8 cellular contexts compared by ENCODE assay signal in the genomic region with DNA sequence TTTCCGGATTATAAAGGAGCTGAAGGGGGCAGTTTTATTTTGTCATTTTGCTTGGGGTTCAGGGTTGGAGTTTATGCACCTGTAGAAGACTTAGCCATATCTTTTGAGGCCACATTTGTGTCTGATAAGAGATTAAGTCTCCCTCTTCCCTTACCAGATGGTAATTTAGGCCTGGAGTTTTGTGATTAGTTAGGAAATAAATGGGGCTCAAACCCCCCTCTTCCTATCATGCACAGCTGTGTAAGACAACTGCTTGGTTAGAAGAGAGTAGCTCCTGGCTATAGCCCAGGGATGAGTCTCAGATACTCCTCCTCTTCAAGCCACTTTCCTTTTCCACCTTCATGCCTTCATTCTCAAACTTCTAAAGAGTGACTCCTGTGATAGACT. TPM values are rescaled to one million over a fixed set of nuclear protein-coding genes. Genes with fewer than 3 reads are reported as not detected.
A peak's percentile ranks its signal among the peaks of the same experiment; 100 is the strongest.
DNase-seq lines count a peak whose midpoint lies in the region; ATAC-seq and TF ChIP-seq lines count a peak whose summit lies in the region.

No MANE protein-coding gene starts in this region.

- H2AK5ac ChIP-seq in IMR-90 (ENCODE audit: low read depth, low read length): no peak overlapping the region

- H3K4me3 ChIP-seq in AG04450 (ENCODE audit: low read depth, low read length) (peak overlapping the region; percentile 77), IMR-90 (ENCODE audit: insufficient read depth, low read depth, low read length) (peak overlapping the region; percentile 85), muscle layer of colon (ENCODE audit: low read depth in 1 of 2, low read length in 2 of 2) (peak overlapping the region; percentile 71 to 78)

- BruUV-seq in IMR-90 (replicated peaks; lab: Mats Ljungman, UMichigan): no TSS peak

- H3K9me3 Mint-ChIP-seq in chondrocyte (ENCODE audit: low read depth): peaks cover 15% of the 10 kb centered on the region

- H3K4me1 ChIP-seq in IMR-90 (ENCODE audit: control insufficient read depth, insufficient read depth, low read length) (peaks cover 2% of the 10 kb centered on the region; the same call in 1 of the 2 replicates), muscle layer of colon (ENCODE audit: insufficient read depth, low read length) (peaks cover 11% of the 10 kb centered on the region)

- no peak overlapping the region for H3K27ac ChIP-seq in AG04450 (ENCODE audit: low read depth, low read length)
- H3K27ac ChIP-seq in IMR-90 (ENCODE audit: insufficient read depth, low read length): no peak overlapping the region
- H3K27ac ChIP-seq in muscle layer of colon (ENCODE audit: low read depth, low read length): peak overlapping the region; percentile 88

- ATAC-seq in IMR-90 (ENCODE audit: low read depth) (no peak), GM21825 (IDR thresholded peaks at IDR 0.05; ENCODE audit: unreplicated experiment) (no peak)

- DNase-seq in AG04450 (ENCODE audit: low read depth, low spot score): no peak
- DNase-seq in IMR-90: no peak
- no peak for DNase-seq in chondrocyte (ENCODE audit: low spot score)
- DNase-seq in NOMO-1 treated with dmso at 0.1 percent for 144 hours (lab: John Stamatoyannopoulos, UW; ENCODE audit: unreplicated experiment): no peak
- no peak for DNase-seq in stimulated activated CD4-positive, alpha-beta T cell treated with anti-CD3 and anti-CD28 coated beads, Interleukin-2, amount 100 ng/mL, for 24 hours
- DNase-seq in GM13977 (ENCODE audit: low spot score): no peak

- H3K27me3 Mint-ChIP-seq in chondrocyte (ENCODE audit: low read depth): no peaks in the 10 kb centered on the region

- H3K36me3 Mint-ChIP-seq in chondrocyte (ENCODE audit: low read depth): peaks cover 3% of the 10 kb centered on the region

- H2BK15ac ChIP-seq in IMR-90 (ENCODE audit: low read depth, low read length): no peak overlapping the region

- H3K4me3 Mint-ChIP-seq in chondrocyte (ENCODE audit: unreplicated experiment): peak overlapping the region; percentile 78

- POLR2A ChIA-PET in AG04450 (lab: Yijun Ruan, JAX): no interaction called here
- POLR2A ChIA-PET in IMR-90 (lab: Charles Lee; ENCODE audit: unreplicated experiment): no interaction called here

- H2AK9ac ChIP-seq in IMR-90 (replicated peaks; ENCODE audit: low read depth, low read length, poor library complexity): no peak overlapping the region

- H3K79me1 ChIP-seq in IMR-90 (ENCODE audit: low read depth in 1 of 2, low read length in 2 of 2): peaks cover 8 to 16% of the 10 kb centered on the region in 2 experiments; a peak in 3 of 4 replicates

- peaks cover 14% of the 10 kb centered on the region for H3K4me1 Mint-ChIP-seq in chondrocyte (ENCODE audit: low read depth)

- dilution Hi-C loops in IMR-90 (cut with HindIII; ENCODE audit: low sequenced_read_pairs, unreplicated experiment): no loop called here

- H3K36me3 ChIP-seq in IMR-90 (ENCODE audit: control insufficient read depth, insufficient read depth, low read length) (no peaks in the 10 kb centered on the region), muscle layer of colon (ENCODE audit: insufficient read depth, low read length) (no peaks in the 10 kb centered on the region)

- peaks cover 3% of the 10 kb centered on the region; the same call in 1 of the 2 replicates for H4K20me1 ChIP-seq in IMR-90 (ENCODE audit: insufficient read depth, low read length)

- intact Hi-C loops in IMR-90 (cut with micrococcal nuclease): loop anchor here (1.0 kb wide), 1 partner anchor 63 kb away; a partner anchor contains a TSS

- in situ Hi-C loops in IMR-90 (cut with MboI; ENCODE audit: low sequenced_read_pairs) (no loop called here), GM13977 (cut with MboI; ENCODE audit: low pct_unique_long_range_greater_than_20kb, low sequenced_read_pairs, unreplicated experiment) (no loop called here)

- TF ChIP-seq CTCF in AG04450 (IDR thresholded peaks at IDR 0.05; ENCODE audit: low read depth, low read length) (no peak), IMR-90 (conservative IDR thresholded peaks at IDR 0.05; ENCODE audit: low read depth, low read length) (no peak), chondrocyte (IDR thresholded peaks at IDR 0.05) (no peak), GM13977 (IDR thresholded peaks at IDR 0.05; ENCODE audit: extremely low read depth, insufficient read depth, missing control alignments) (no peak)

- H2BK5ac ChIP-seq in IMR-90 (ENCODE audit: low read depth, low read length, poor library complexity, severe bottlenecking): no peak overlapping the region

- H4K8ac ChIP-seq in IMR-90 (ENCODE audit: low read depth in 2 of 2, low read length in 2 of 2): no peak overlapping the region

- H3K9ac ChIP-seq in IMR-90 (ENCODE audit: low read depth, low read length) (no peak overlapping the region), muscle layer of colon (ENCODE audit: low read length) (peak overlapping the region; percentile 59)

- peaks cover 5% of the 10 kb centered on the region; the same call in 1 of the 2 replicates for H3K9me3 ChIP-seq in AG04450 (ENCODE audit: control insufficient read depth, insufficient read depth, low read length)
- H3K9me3 ChIP-seq in IMR-90 (ENCODE audit: control insufficient read depth, insufficient read depth, low read length): peaks cover 7% of the 10 kb centered on the region; the same call in 1 of the 2 replicates
- no peaks in the 10 kb centered on the region for H3K9me3 ChIP-seq in muscle layer of colon (ENCODE audit: low read length)

- no CpG with 5 or more reads among the region's 1 CpG for WGBS in IMR-90 (ENCODE audit: extremely low coverage in 2 of 2, insufficient read length in 1 of 2), 2 experiments

- no peak overlapping the region for H2BK20ac ChIP-seq in IMR-90 (ENCODE audit: low read depth, low read length)

- no peak for TF ChIP-seq POLR2A in IMR-90 (IDR thresholded peaks at IDR 0.05; ENCODE audit: low read depth, low read length)

- H3K4me2 ChIP-seq in IMR-90 (ENCODE audit: low read depth, low read length): peak overlapping the region; percentile 69

- no peak overlapping the region for H3K23ac ChIP-seq in IMR-90 (ENCODE audit: low read depth, low read length)

- no peaks in the 10 kb centered on the region for H3K9me1 ChIP-seq in IMR-90 (ENCODE audit: insufficient read depth, low read length)

- H4K5ac ChIP-seq in IMR-90 (ENCODE audit: low read depth, low read length): no peak overlapping the region

- H3K4ac ChIP-seq in IMR-90 (ENCODE audit: low read depth, low read length): no peak overlapping the region

- no peak for TF ChIP-seq RAD21 in IMR-90 (IDR thresholded peaks at IDR 0.05; ENCODE audit: low read length)

- no peak overlapping the region for H3K14ac ChIP-seq in IMR-90 (replicated peaks; ENCODE audit: low read depth, low read length)

- H2BK120ac ChIP-seq in IMR-90 (ENCODE audit: low read depth, low read length): no peak overlapping the region

- peak overlapping the region; percentile 33 for H3K27ac Mint-ChIP-seq in chondrocyte (ENCODE audit: unreplicated experiment)

- no peak overlapping the region for H3K18ac ChIP-seq in IMR-90 (ENCODE audit: low read depth, low read length)

- H2AFZ ChIP-seq in IMR-90 (replicated peaks; ENCODE audit: low read length, poor library complexity): peak overlapping the region; percentile 100

- H3K56ac ChIP-seq in IMR-90 (ENCODE audit: extremely low read depth, insufficient read depth, low read length): no peak overlapping the region

- no peak overlapping the region for H4K91ac ChIP-seq in IMR-90 (ENCODE audit: insufficient read depth, low read depth, low read length)

- CTCF ChIA-PET in AG04450 (lab: Charles Lee): interaction anchor here (1.0 kb wide), 1 partner anchor 36 kb away, joined by 3 read pairs; no protein-coding TSS in a partner anchor
- CTCF ChIA-PET in IMR-90 (lab: Yijun Ruan, JAX): no interaction called here

- H3K27me3 ChIP-seq in AG04450 (ENCODE audit: control insufficient read depth, insufficient read depth, low read length) (no peaks in the 10 kb centered on the region), IMR-90 (ENCODE audit: control insufficient read depth, insufficient read depth, low read length) (no peaks in the 10 kb centered on the region), muscle layer of colon (ENCODE audit: control insufficient read depth in 1 of 2, insufficient read depth in 2 of 2, low read length in 2 of 2) (no peaks in the 10 kb centered on the region)

TF ChIP-seq in IMR-90, 13 proteins besides CTCF, POLR2A, EP300 and RAD21 (continues in another document):
- TF ChIP-seq NFE2L2 (IDR thresholded peaks at IDR 0.05; ENCODE audit: low read depth, low read length): no peak
- no peak for TF ChIP-seq MAFK (IDR thresholded peaks at IDR 0.05; ENCODE audit: low read depth, low read length)
- TF ChIP-seq, protein P1, sequence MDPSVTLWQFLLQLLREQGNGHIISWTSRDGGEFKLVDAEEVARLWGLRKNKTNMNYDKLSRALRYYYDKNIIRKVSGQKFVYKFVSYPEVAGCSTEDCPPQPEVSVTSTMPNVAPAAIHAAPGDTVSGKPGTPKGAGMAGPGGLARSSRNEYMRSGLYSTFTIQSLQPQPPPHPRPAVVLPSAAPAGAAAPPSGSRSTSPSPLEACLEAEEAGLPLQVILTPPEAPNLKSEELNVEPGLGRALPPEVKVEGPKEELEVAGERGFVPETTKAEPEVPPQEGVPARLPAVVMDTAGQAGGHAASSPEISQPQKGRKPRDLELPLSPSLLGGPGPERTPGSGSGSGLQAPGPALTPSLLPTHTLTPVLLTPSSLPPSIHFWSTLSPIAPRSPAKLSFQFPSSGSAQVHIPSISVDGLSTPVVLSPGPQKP (IDR thresholded peaks at IDR 0.05; ENCODE audit: borderline replicate concordance, low read depth, low read length): no peak
- TF ChIP-seq, protein P2, sequence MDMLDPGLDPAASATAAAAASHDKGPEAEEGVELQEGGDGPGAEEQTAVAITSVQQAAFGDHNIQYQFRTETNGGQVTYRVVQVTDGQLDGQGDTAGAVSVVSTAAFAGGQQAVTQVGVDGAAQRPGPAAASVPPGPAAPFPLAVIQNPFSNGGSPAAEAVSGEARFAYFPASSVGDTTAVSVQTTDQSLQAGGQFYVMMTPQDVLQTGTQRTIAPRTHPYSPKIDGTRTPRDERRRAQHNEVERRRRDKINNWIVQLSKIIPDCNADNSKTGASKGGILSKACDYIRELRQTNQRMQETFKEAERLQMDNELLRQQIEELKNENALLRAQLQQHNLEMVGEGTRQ (IDR thresholded peaks at IDR 0.05; ENCODE audit: low read depth, low read length): no peak
- TF ChIP-seq CHD1 (IDR thresholded peaks at IDR 0.05; ENCODE audit: low read depth, low read length): no peak
- no peak for TF ChIP-seq CEBPB (IDR thresholded peaks at IDR 0.05; ENCODE audit: low read depth, low read length)
- TF ChIP-seq MAZ (IDR thresholded peaks at IDR 0.05; ENCODE audit: borderline replicate concordance, low read depth, low read length): no peak
- TF ChIP-seq MXI1 (IDR thresholded peaks at IDR 0.05; ENCODE audit: borderline replicate concordance, low read depth, low read length): no peak
- no peak for TF ChIP-seq FOS (IDR thresholded peaks at IDR 0.05; ENCODE audit: low read depth, low read length)

RNA-seq across cellular contexts. Expression of a gene that starts 0.8 kb away (rescaled TPM):
- polyA plus RNA-seq in AG04450 (2011; rRNA removed) (13.3 and 15.0 TPM in 2 replicates), IMR-90 (2012; rRNA removed) (17.1 and 20.2 TPM in 2 replicates)
- polyA minus RNA-seq in AG04450 (2011; rRNA and poly(A)+ RNA removed): 20.0 and 29.1 TPM in 2 replicates
- total RNA-seq in IMR-90 (2012; rRNA removed) (5.0 and 6.1 TPM in 2 replicates), chondrocyte (17.1 to 23.1 TPM (median 18.9 TPM) in 3 replicates)
- 7.5 and 11.6 TPM in 2 replicates for polyA plus RNA-seq in IMR-90 (2012; cell fraction: cytosol; rRNA removed)
- polyA plus RNA-seq in IMR-90 (2012; cell fraction: nucleus; rRNA removed; ENCODE audit: low replicate concordance): 15.7 and 18.4 TPM in 2 replicates
